25 cellular contexts compared by ENCODE assay signal in the genomic region with DNA sequence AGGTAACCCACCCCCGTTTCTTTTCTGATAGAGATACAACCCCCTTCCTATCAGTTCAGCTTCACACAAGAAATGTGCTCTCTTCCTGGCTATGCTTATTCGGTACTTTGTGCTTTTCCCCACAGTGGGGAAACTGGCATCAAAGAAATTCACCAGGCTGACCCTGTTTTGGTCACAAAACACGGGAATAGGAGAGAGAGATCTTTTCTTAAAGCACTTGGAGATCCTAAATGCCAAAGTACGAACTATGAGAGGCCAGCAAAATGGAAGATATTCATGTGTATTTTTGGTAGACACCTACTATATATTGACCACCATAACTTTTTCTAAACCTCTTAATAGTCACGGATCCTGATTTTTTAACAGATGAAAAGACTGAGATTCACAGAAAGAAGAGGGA. TPM values are rescaled to one million over a fixed set of nuclear protein-coding genes. Genes with fewer than 3 reads are reported as not detected.
DNase-seq lines count a peak whose midpoint lies in the region; ATAC-seq, FAIRE-seq and TF ChIP-seq lines count a peak whose summit lies in the region.
"Had no signal": no experiment of that assay in that cellular context is flagged by ENCODE, and none has a peak within 500 bp of the region (broad histone marks: within the 10 kb centered on the region; RNA-seq: fewer than 3 reads in every experiment).

No MANE protein-coding gene starts in this region.

- H4K8ac ChIP-seq in H1 (ENCODE audit: extremely low read depth, insufficient read depth, low read length) = no peak overlapping the region

- no peaks in the 10 kb centered on the region for H3K23me2 ChIP-seq in H1 (ENCODE audit: low read depth, low read length)

- H4K20me1 ChIP-seq in HepG2 (ENCODE audit: insufficient read depth, low read length) (no peaks in the 10 kb centered on the region), H1 (replicated peaks in 1 of 2; ENCODE audit: control insufficient read depth in 1 of 2, insufficient read depth in 2 of 2, low read length in 2 of 2) (no peaks in the 10 kb centered on the region)
- H4K20me1 ChIP-seq: BLaER1 had no signal

- 65% methylated on average over 5 of the region's 5 CpGs for WGBS in HepG2 (ENCODE audit: low lambda C conversion rate)
- WGBS in right lobe of liver (ENCODE audit: insufficient coverage, low coverage, low lambda C conversion rate, missing lambda C conversion rate) = 70% methylated on average over 5 of the region's 5 CpGs
- 91% methylated on average over 5 of the region's 5 CpGs; no CpG with 5 or more reads in 1 of the 2 experiments for WGBS in H1 (ENCODE audit: extremely low coverage in 1 of 2, insufficient coverage in 1 of 2, insufficient read length in 1 of 2, insufficient replicate concordance in 2 of 2, low coverage in 1 of 2, low lambda C conversion rate in 2 of 2, missing lambda C conversion rate in 1 of 2), 2 experiments

- no TSS peak for BruUV-seq in HepG2 (replicated peaks; lab: Mats Ljungman, UMichigan)

- H3K23ac ChIP-seq in H1 (ENCODE audit: insufficient read length) = no peak overlapping the region

- CTCF ChIA-PET in HepG2 (lab: Yijun Ruan, JAX; ENCODE audit: low intra/inter-chr PET ratio, low total read pairs) = no interaction called here
- CTCF ChIA-PET in H1 (lab: Charles Lee; ENCODE audit: partially characterized antibody) = no interaction called here

- H3K27ac ChIP-seq in HepG2 (ENCODE audit: extremely low read length, insufficient read depth, low read length) = no peak overlapping the region
- no peak overlapping the region for H3K27ac ChIP-seq in right lobe of liver
- no peak overlapping the region for H3K27ac ChIP-seq in H1 (ENCODE audit: low read depth, low read length)
- H3K27ac ChIP-seq: 22Rv1, BLaER1, C4-2B had no signal

- no peak overlapping the region for H3K4ac ChIP-seq in H1 (replicated peaks; ENCODE audit: insufficient read length, low read depth, low read length)

- H3K9ac ChIP-seq in HepG2 (ENCODE audit: insufficient read depth, low read depth, low read length) (no peak overlapping the region), H1 (replicated peaks in 1 of 4; ENCODE audit: extremely low read depth in 1 of 4, low read depth in 3 of 4, low read length in 3 of 4) (no peak overlapping the region)
- H3K9ac ChIP-seq: BLaER1 had no signal

- H2AK5ac ChIP-seq in H1 (ENCODE audit: low read depth, low read length) = no peak overlapping the region

- H3K27me3 ChIP-seq in HepG2 (ENCODE audit: control insufficient read depth in 1 of 2, insufficient read depth in 2 of 2, low read length in 2 of 2) (no peaks in the 10 kb centered on the region), right lobe of liver (no peaks in the 10 kb centered on the region), H1 (replicated peaks in 1 of 4; ENCODE audit: control insufficient read depth in 3 of 4, extremely low read depth in 1 of 4, insufficient read depth in 3 of 4, low read length in 3 of 4) (no peaks in the 10 kb centered on the region)
- H3K27me3 ChIP-seq: BLaER1 had no signal

- H2BK120ac ChIP-seq in H1 (replicated peaks; ENCODE audit: low read depth, low read length) = no peak overlapping the region

- in situ Hi-C loops in HepG2 (cut with HindIII; ENCODE audit: extremely low pct_ligation_motif_present, low pct_unique_long_range_greater_than_20kb) = no loop called here

- no peak for TF ChIP-seq RAD21 in HepG2 (CRISPR knock-in tag; IDR thresholded peaks at IDR 0.05)
- TF ChIP-seq RAD21 in H1 (IDR thresholded peaks at IDR 0.05 in 1 of 2, conservative IDR thresholded peaks at IDR 0.05 in 1 of 2; ENCODE audit: low read depth in 2 of 2, low read length in 2 of 2) = no peak

- H3K4me2 ChIP-seq in HepG2 (ENCODE audit: low read depth, low read length) (no peak overlapping the region), H1 (ENCODE audit: insufficient read depth in 1 of 2, low read depth in 2 of 2, low read length in 2 of 2) (no peak overlapping the region)
- H3K4me2 ChIP-seq: BLaER1, GM23338 had no signal

- ATAC-seq in HepG2 = no peak
- no peak for ATAC-seq in right lobe of liver
- peak; percentile 15 for ATAC-seq in mucosa of descending colon
- ATAC-seq in HG02610 (IDR thresholded peaks at IDR 0.05; ENCODE audit: unreplicated experiment) = no peak
- no peak for ATAC-seq in GM21825 (IDR thresholded peaks at IDR 0.05; ENCODE audit: unreplicated experiment)
- ATAC-seq: CD8-positive, alpha-beta T cell; GM12878; GM23338 had no signal

- H3K79me1 ChIP-seq in H1 (ENCODE audit: low read depth, low read length) = no peaks in the 10 kb centered on the region

- H3K56ac ChIP-seq in H1 (replicated peaks; ENCODE audit: insufficient read length, low read depth, low read length) = no peak overlapping the region

- no peaks in the 10 kb centered on the region for H3K9me3 ChIP-seq in HepG2 (ENCODE audit: low read length)
- H3K9me3 ChIP-seq in right lobe of liver = no peaks in the 10 kb centered on the region
- H3K9me3 ChIP-seq in H1 (ENCODE audit: insufficient read depth in 2 of 2, low read depth in 1 of 2, low read length in 1 of 2) = no peaks in the 10 kb centered on the region
- H3K9me3 ChIP-seq in mucosa of descending colon = no peaks in the 10 kb centered on the region
- H3K9me3 ChIP-seq: BLaER1, HAP-1 had no signal

- no peak overlapping the region for H4K5ac ChIP-seq in H1 (ENCODE audit: insufficient read length, low read depth, low read length)

- H2BK15ac ChIP-seq in H1 (ENCODE audit: low read length) = no peak overlapping the region

- no peak overlapping the region for H2BK12ac ChIP-seq in H1 (ENCODE audit: low read depth, low read length)

- H3K4me1 ChIP-seq in HepG2 (ENCODE audit: insufficient read depth, low read length) (peaks cover 21% of the 10 kb centered on the region; the same call in 1 of the 2 replicates), right lobe of liver (peaks cover 0 to 5% (median 0%) of the 10 kb centered on the region in 4 donors), H1 (replicated peaks in 1 of 4; ENCODE audit: control insufficient read depth in 3 of 4, insufficient read depth in 4 of 4, low read length in 3 of 4) (peaks cover 0 to 2% (median under 1%) of the 10 kb centered on the region in 4 experiments; a peak in 1 of 7 replicates), mucosa of descending colon (ENCODE audit: low read depth) (peaks cover 5% of the 10 kb centered on the region)
- H3K4me1 ChIP-seq: BLaER1, HAP-1 had no signal

- H3K79me2 ChIP-seq in HepG2 (ENCODE audit: insufficient read depth, low read length) (no peaks in the 10 kb centered on the region), H1 (ENCODE audit: control insufficient read depth in 1 of 2, insufficient read depth in 2 of 2, low read length in 2 of 2) (no peaks in the 10 kb centered on the region)

- peak overlapping the region; percentile 47 for H2AFZ ChIP-seq in HepG2 (ENCODE audit: low read length)
- H2AFZ ChIP-seq in H1 (ENCODE audit: low read length) = peak overlapping the region; percentile 65; the same call in 1 of the 2 replicates
- H2AFZ ChIP-seq: GM23338 had no signal

- TF ChIP-seq EP300 in HepG2 (IDR thresholded peaks at IDR 0.05; ENCODE audit: low read depth in 2 of 2, low read length in 2 of 2) (no peak), HepG2 (CRISPR knock-in tag; IDR thresholded peaks at IDR 0.05; ENCODE audit: borderline replicate concordance) (no peak), H1 (IDR thresholded peaks at IDR 0.05; ENCODE audit: borderline replicate concordance in 1 of 2, low read depth in 2 of 2, low read length in 2 of 2) (no peak)

- TF ChIP-seq CTCF in HepG2 (CRISPR knock-in tag; IDR thresholded peaks at IDR 0.05) (no peak), right lobe of liver (IDR thresholded peaks at IDR 0.05) (no peak), H1 (IDR thresholded peaks at IDR 0.05; ENCODE audit: control extremely low read depth in 1 of 3, insufficient read depth in 1 of 3, low read depth in 1 of 3, low read length in 3 of 3) (no peak), mucosa of descending colon (IDR thresholded peaks at IDR 0.05) (no peak)

- FAIRE-seq in HepG2 (lab: Jason Lieb, UNC) = no peak
- no peak for FAIRE-seq in H1 (lab: Jason Lieb, UNC)
- FAIRE-seq: A204.1, D721Med, GM12878, GM19239, H54 had no signal

- no peak overlapping the region for H3K18ac ChIP-seq in H1 (ENCODE audit: extremely low read depth, low read length)

- H3K4me3 ChIP-seq in HepG2 (replicated peaks in 1 of 3; ENCODE audit: insufficient read depth in 1 of 3, low read depth in 2 of 3, low read length in 3 of 3) (no peak overlapping the region), right lobe of liver (no peak overlapping the region), H1 (ENCODE audit: extremely low read depth in 1 of 4, insufficient read depth in 2 of 4, low read depth in 3 of 4, low read length in 4 of 4) (no peak overlapping the region), mucosa of descending colon (no peak overlapping the region)
- H3K4me3 ChIP-seq: BLaER1, GM12878, GM23338, HAP-1 had no signal

- H4K91ac ChIP-seq in H1 (replicated peaks; ENCODE audit: insufficient read length, low read length) = no peak overlapping the region

- no peak overlapping the region for H2BK5ac ChIP-seq in H1 (ENCODE audit: low read depth, low read length)

- H3K14ac ChIP-seq in H1 (ENCODE audit: insufficient read length) = no peak overlapping the region

- H2BK20ac ChIP-seq in H1 (ENCODE audit: low read length) = no peak overlapping the region

- DNase-seq in HepG2 (ENCODE audit: low spot score) = no peak
- DNase-seq in right lobe of liver = no peak
- no peak for DNase-seq in H1 (ENCODE audit: low read depth in 1 of 2, low spot score in 2 of 2)
- no peak for DNase-seq in mucosa of descending colon
- DNase-seq: CD4-positive, CD25-positive, alpha-beta regulatory T cell; CD8-positive, alpha-beta T cell; DMS 273 treated with DMSO at 0.1 percent for 48 hours; DMS79; EL; GDM1; HFFc6 had no signal

- POLR2A ChIA-PET in HepG2 (lab: Yijun Ruan, JAX) (no interaction called here), H1 (lab: Charles Lee; ENCODE audit: partially characterized antibody) (no interaction called here)

- no peaks in the 10 kb centered on the region for H3K36me3 ChIP-seq in HepG2 (replicated peaks in 1 of 2; ENCODE audit: control insufficient read depth in 1 of 2, insufficient read depth in 2 of 2, low read length in 2 of 2)
- no peaks in the 10 kb centered on the region for H3K36me3 ChIP-seq in right lobe of liver
- H3K36me3 ChIP-seq in H1 (ENCODE audit: control insufficient read depth in 2 of 4, insufficient read depth in 4 of 4, low read length in 3 of 4) = no peaks in the 10 kb centered on the region
- no peaks in the 10 kb centered on the region for H3K36me3 ChIP-seq in mucosa of descending colon (ENCODE audit: low read depth)
- H3K36me3 ChIP-seq: BLaER1, HAP-1 had no signal

- TF ChIP-seq POLR2A in HepG2 (IDR thresholded peaks at IDR 0.05; ENCODE audit: insufficient read depth in 1 of 2, low read depth in 2 of 2, low read length in 2 of 2) (no peak), right lobe of liver (IDR thresholded peaks at IDR 0.05) (no peak), H1 (IDR thresholded peaks at IDR 0.05; ENCODE audit: control extremely low read depth in 1 of 2, low read depth in 2 of 2, low read length in 2 of 2) (no peak)

- intact Hi-C loops in HepG2 (cut with micrococcal nuclease; ENCODE audit: unreplicated experiment) = no loop called here
- intact Hi-C loops in right lobe of liver (cut with DNase I) = no loop called here
- intact Hi-C loops in mucosa of descending colon (cut with DNase I, micrococcal nuclease) = no loop called here

RNA-seq across cellular contexts. Expression of a gene that starts 30.0 kb away (rescaled TPM):
- total RNA-seq in HepG2 (2016; rRNA removed; fragmentation: Illumina TruSeq; extraction: Trizol) (14.7 and 30.2 TPM in 2 replicates), right lobe of liver (10 to 100 TPM; 25.5 to 55.5 (median 36.6) TPM), mucosa of descending colon (10 to 100 TPM; 11.3 to 38.0 (median 34.3) TPM)
- 3.8 and 4.0 TPM in 2 replicates for total RNA-seq in HepG2 (2016; cell fraction: cytosol; rRNA removed; fragmentation: Illumina TruSeq; extraction: Trizol; ENCODE audit: low read depth)
- total RNA-seq in HepG2 (2016; cell fraction: insoluble cytoplasmic fraction; rRNA removed; fragmentation: Illumina TruSeq; extraction: Trizol) = 13.7 and 28.0 TPM in 2 replicates
- total RNA-seq in HepG2 (2016; cell fraction: membrane; rRNA removed; fragmentation: Illumina TruSeq; extraction: Trizol) = 7.4 and 8.2 TPM in 2 replicates
- total RNA-seq in HepG2 (2016; cell fraction: nucleus; rRNA removed; fragmentation: Illumina TruSeq; extraction: Trizol) = 32.1 and 39.5 TPM in 2 replicates
- polyA plus RNA-seq in HepG2 (2011; rRNA removed) (20.9 and 27.0 TPM in 2 replicates), H1 (2011; rRNA removed) (0.23 and 0.47 TPM in 2 replicates)
- polyA plus RNA-seq in HepG2 (2011; cell fraction: cytosol; rRNA removed) = 12.2 and 16.2 TPM in 2 replicates
- 39.6 and 51.3 TPM in 2 replicates for polyA plus RNA-seq in HepG2 (2011; cell fraction: nucleus; rRNA removed)
- polyA plus RNA-seq in HepG2 (2012) = 16.5 and 28.2 TPM in 2 replicates
- 1.8 TPM in 2 replicates for polyA plus RNA-seq in HepG2 (2016; cell fraction: cytosol; fragmentation: Illumina TruSeq; extraction: Trizol; ENCODE audit: low read depth)
- 10.8 and 12.9 TPM in 2 replicates for polyA plus RNA-seq in HepG2 (2016; cell fraction: insoluble cytoplasmic fraction; fragmentation: Illumina TruSeq; extraction: Trizol; ENCODE audit: low read depth)
- 4.1 and 4.5 TPM in 2 replicates for polyA plus RNA-seq in HepG2 (2016; cell fraction: membrane; fragmentation: Illumina TruSeq; extraction: Trizol; ENCODE audit: low read depth)
- 70.7 and 74.5 TPM in 2 replicates for polyA plus RNA-seq in HepG2 (2016; cell fraction: nucleus; fragmentation: Illumina TruSeq; extraction: Trizol; ENCODE audit: insufficient read depth, low read depth)
- polyA minus RNA-seq in HepG2 (2011; rRNA and poly(A)+ RNA removed; ENCODE audit: low replicate concordance) = 24.0 TPM in 1 of 2 replicates, not detected in the other
- polyA minus RNA-seq in HepG2 (2011; cell fraction: cytosol; rRNA and poly(A)+ RNA removed) = 13.0 and 14.8 TPM in 2 replicates
- polyA minus RNA-seq in HepG2 (2011; cell fraction: nucleus; rRNA and poly(A)+ RNA removed) = 18.3 and 33.6 TPM in 2 replicates
- 0.15 and 0.61 TPM in 2 replicates for total RNA-seq in H1 (2021; fragmentation: NEBNext Ultra II Directional; extraction: Animal tissue kit (Norgen Biotek cat#: 25700))
- polyA plus RNA-seq in H1 (2011; cell fraction: cytosol; rRNA removed) = 0.56 TPM
- polyA plus RNA-seq in H1 (2011; cell fraction: nucleus; rRNA removed) = 1.2 TPM
- polyA plus RNA-seq in H1 (2012, experiment 1 of 2) = 0.31 to 0.39 TPM (median 0.36 TPM) in 4 replicates
- 0.08 TPM for polyA plus RNA-seq in H1 (2012, experiment 2 of 2)
- 0.14 TPM for polyA plus RNA-seq in H1 (2013, experiment 1 of 2)
- polyA plus RNA-seq in H1 (2013, experiment 2 of 2) = 0.17 TPM
- polyA minus RNA-seq in H1 (2011; rRNA and poly(A)+ RNA removed) = 0.73 and 0.85 TPM in 2 replicates
- not detected for polyA minus RNA-seq in H1 (2011; cell fraction: cytosol; rRNA and poly(A)+ RNA removed)
- polyA minus RNA-seq in H1 (2011; cell fraction: nucleus; rRNA and poly(A)+ RNA removed) = 1.6 TPM
- total RNA-seq: B cell; CD4-positive, CD25-positive, alpha-beta regulatory T cell; CD8-positive, alpha-beta T cell; GM12878; HFFc6 had no signal
- polyA plus RNA-seq: AG04450; CD4-positive, CD25-positive, alpha-beta regulatory T cell; GM12878 had no signal
